Comparison of ENCODE assay signal across 8 cellular contexts in genomic region chr20:33810885-33811762, GRCh38. TPM values are rescaled to one million over a fixed set of nuclear protein-coding genes. Genes with fewer than 3 reads are reported as not detected.
A peak's percentile ranks its signal among the peaks of the same experiment; 100 is the strongest.
DNase-seq lines count a peak whose midpoint lies in the region; ATAC-seq and TF ChIP-seq lines count a peak whose summit lies in the region.

CHMP4B (plus strand) TSS chr20:33811348; CDS start chr20:33811469, 121 bp downstream.

- peak; percentile 100 for ATAC-seq in natural killer cell treated with Interleukin-12 subunit alpha and Interleukin-12 subunit beta and Interleukin-15 and Interleukin-18, amount 100 ng/mL, for 72 hours
- peak; percentile 98 for ATAC-seq in stimulated activated naive CD8-positive, alpha-beta T cell treated with anti-CD3 and anti-CD28 coated beads, Interleukin-15, Interleukin-2, amounts not matched to agents 100 U/mL and 50 U/mL, for 24 hours

- DNase-seq in EH (ENCODE audit: low read depth) (peak; percentile 99), H4 (ENCODE audit: low spot score) (peak; percentile 97), LoVo (ENCODE audit: low spot score) (peak; percentile 97), fibroblast of peridontal ligament (ENCODE audit: extremely low read depth) (peak; percentile 97)
- peak; percentile 98 for DNase-seq in activated T-helper 9 cell treated with anti-CD3 and anti-CD28 coated beads, Interleukin-2, amount 50 U/mL, for 16 hours (ENCODE audit: low read depth)
- DNase-seq in natural killer cell treated with Interleukin-12 subunit alpha and Interleukin-12 subunit beta and Interleukin-15 and Interleukin-18, amount 100 ng/mL, for 72 hours (ENCODE audit: low spot score) = peak; percentile 98
- peak; percentile 97 for DNase-seq in stimulated activated naive CD8-positive, alpha-beta T cell treated with anti-CD3 and anti-CD28 coated beads, Interleukin-15, Interleukin-2, amounts not matched to agents 100 U/mL and 50 U/mL, for 24 hours

- TF ChIP-seq POLR2A in Raji (IDR thresholded peaks at IDR 0.05; ENCODE audit: insufficient read depth, low read depth, low read length) = peak; percentile 61

- peak within 1 kb of the TSS; percentile 90 for H3K4me3 Mint-ChIP-seq in natural killer cell treated with Interleukin-12 subunit alpha and Interleukin-12 subunit beta and Interleukin-15 and Interleukin-18, amount 100 ng/mL, for 72 hours

- H3K27me3 Mint-ChIP-seq in natural killer cell treated with Interleukin-12 subunit alpha and Interleukin-12 subunit beta and Interleukin-15 and Interleukin-18, amount 100 ng/mL, for 72 hours = peaks cover 0 to 5% of the 10 kb centered on the region in 2 donors

- peak within 1 kb of the TSS; percentile 96 to 99 for H3K27ac Mint-ChIP-seq in natural killer cell treated with Interleukin-12 subunit alpha and Interleukin-12 subunit beta and Interleukin-15 and Interleukin-18, amount 100 ng/mL, for 72 hours

- peaks cover 36% of the 10 kb centered on the region in 2 donors for H3K4me1 Mint-ChIP-seq in natural killer cell treated with Interleukin-12 subunit alpha and Interleukin-12 subunit beta and Interleukin-15 and Interleukin-18, amount 100 ng/mL, for 72 hours (ENCODE audit: low read depth in 2 of 2)

- H3K36me3 Mint-ChIP-seq in natural killer cell treated with Interleukin-12 subunit alpha and Interleukin-12 subunit beta and Interleukin-15 and Interleukin-18, amount 100 ng/mL, for 72 hours = peaks cover 15% of the 10 kb centered on the region

- H3K9me3 Mint-ChIP-seq in natural killer cell treated with Interleukin-12 subunit alpha and Interleukin-12 subunit beta and Interleukin-15 and Interleukin-18, amount 100 ng/mL, for 72 hours = no peaks in the 10 kb centered on the region

RNA-seq across cellular contexts. Expression of gene CHMP4B, which starts in this region (rescaled TPM):
- 25.7 and 36.2 TPM in 2 replicates for total RNA-seq in H4 (2014; rRNA removed; shearing (Covaris generic))
- 10 to 100 TPM; 62.3 to 84.5 TPM for total RNA-seq in natural killer cell treated with Interleukin-12 subunit alpha and Interleukin-12 subunit beta and Interleukin-15 and Interleukin-18, amount 100 ng/mL, for 72 hours

Comparison
In these comparisons a context has a peak if more than half of its experiments do, and no peak if none do; other contexts are left out.
1. Peak in every context shown above with its lines: DNase-seq and ATAC-seq.